ENCODE assay signal across 9 cellular contexts in genomic region chr1:154445040-154445472, GRCh38. TPM values are rescaled to one million over a fixed set of nuclear protein-coding genes. Genes with fewer than 3 reads are reported as not detected.
DNase-seq lines count a peak whose midpoint lies in the region; ATAC-seq, FAIRE-seq and TF ChIP-seq lines count a peak whose summit lies in the region.
"Had no signal": no experiment of that assay in that cellular context is flagged by ENCODE, and none has a peak within 500 bp of the region (broad histone marks: within the 10 kb centered on the region; RNA-seq: fewer than 3 reads in every experiment).

No MANE protein-coding gene starts in this region.

- no peaks in the 10 kb centered on the region for H3K9me3 ChIP-seq in naive thymus-derived CD4-positive, alpha-beta T cell (ENCODE audit: control insufficient read depth in 2 of 3, low read length in 3 of 3)

- peak; percentile 78 for FAIRE-seq in GM12891 (lab: Jason Lieb, UNC)

- peaks cover 11 to 52% of the 10 kb centered on the region in 2 donors for H3K4me1 ChIP-seq in naive thymus-derived CD4-positive, alpha-beta T cell (ENCODE audit: control insufficient read depth in 2 of 2, insufficient read depth in 2 of 2, low read length in 2 of 2)

- H3K36me3 ChIP-seq in naive thymus-derived CD4-positive, alpha-beta T cell (ENCODE audit: control insufficient read depth in 2 of 3, insufficient read depth in 3 of 3, low read length in 3 of 3), result peaks cover 0 to 44% (median 21%) of the 10 kb centered on the region in 3 experiments

- H3K9me3 Mint-ChIP-seq in naive thymus-derived CD4-positive, alpha-beta T cell, result peaks cover 0 to 3% (median 0%) of the 10 kb centered on the region in 11 donors

- H3K27ac Mint-ChIP-seq in naive thymus-derived CD4-positive, alpha-beta T cell, result peak overlapping the region in 7 of 9 donors; percentile 62 to 87 (median 77)

- no peak for ATAC-seq in naive thymus-derived CD4-positive, alpha-beta T cell
- no peak for ATAC-seq in HG02981 (IDR thresholded peaks at IDR 0.05; ENCODE audit: unreplicated experiment)

- peaks cover 32 to 59% (median 52%) of the 10 kb centered on the region in 7 donors for H3K4me1 Mint-ChIP-seq in naive thymus-derived CD4-positive, alpha-beta T cell

- CTCF ChIA-PET in naive thymus-derived CD4-positive, alpha-beta T cell (lab: Charles Lee), result interaction anchor here (1.6 kb wide), 1 partner anchor 34 kb away, joined by 4 read pairs; no protein-coding TSS in a partner anchor

- peak overlapping the region in 5 of 10 donors; percentile 18 to 44 (median 38) for H3K4me3 Mint-ChIP-seq in naive thymus-derived CD4-positive, alpha-beta T cell

- intact Hi-C loops in naive thymus-derived CD4-positive, alpha-beta T cell (cut with micrococcal nuclease), result no loop called here
- intact Hi-C loops in head of caudate nucleus (cut with DNase I), result no loop called here

- no peak for TF ChIP-seq CTCF in HFF-Myc (IDR thresholded peaks at IDR 0.05; ENCODE audit: low read depth, low read length, missing control alignments)

- peak; percentile 39 for DNase-seq in GM12891 (ENCODE audit: insufficient read length, low spot score)
- peak; percentile 49 for DNase-seq in HFF-Myc (ENCODE audit: extremely low read depth, low read depth)
- DNase-seq in activated CD4-positive, alpha-beta T cell treated with anti-CD3 and anti-CD28 coated beads, Interleukin-2, amount 50 U/mL, for 48 hours, result peak; percentile 44 to 60
- DNase-seq in naive thymus-derived CD4-positive, alpha-beta T cell, result peak in 1 of 9 donors; percentile 34
- DNase-seq in head of caudate nucleus, result no peak
- DNase-seq in central memory CD4-positive, alpha-beta T cell, result no peak
- no peak for DNase-seq in DMS114 treated with DMSO at 0.1 percent for 48 hours (lab: John Stamatoyannopoulos, UW; ENCODE audit: unreplicated experiment)

- no peak overlapping the region for H3K4me3 ChIP-seq in HFF-Myc (replicated peaks; ENCODE audit: low read depth, low read length)
- H3K4me3 ChIP-seq in naive thymus-derived CD4-positive, alpha-beta T cell (ENCODE audit: low read length), result no peak overlapping the region

- POLR2A ChIA-PET in naive thymus-derived CD4-positive, alpha-beta T cell (lab: Charles Lee), result interaction anchor here (0.8 to 8.3 kb wide), 9 partner anchors 9 to 90 kb away, joined by 3 to 71 read pairs (median 4); partner anchors contain the start of gene IL6R

- no peak for TF ChIP-seq POLR2A in GM12891 (IDR thresholded peaks at IDR 0.05; ENCODE audit: low read depth, low read length)

- H3K27me3 ChIP-seq in naive thymus-derived CD4-positive, alpha-beta T cell (ENCODE audit: control insufficient read depth in 2 of 2, insufficient read depth in 2 of 2, low read length in 2 of 2), result no peaks in the 10 kb centered on the region

- H3K36me3 Mint-ChIP-seq in naive thymus-derived CD4-positive, alpha-beta T cell, result peaks cover 0 to 42% (median 23%) of the 10 kb centered on the region in 5 donors

- no peaks in the 10 kb centered on the region for H3K27me3 Mint-ChIP-seq in naive thymus-derived CD4-positive, alpha-beta T cell

- peak overlapping the region; percentile 10 for H3K27ac ChIP-seq in naive thymus-derived CD4-positive, alpha-beta T cell (ENCODE audit: low read depth, low read length)
- H3K27ac ChIP-seq: epithelial cell of prostate had no signal

TF ChIP-seq in GM12891, 5 proteins besides CTCF, POLR2A, EP300 and RAD21:
- TF ChIP-seq SPI1 (IDR thresholded peaks at IDR 0.05; ENCODE audit: low read depth, low read length) (no peak), POLR2AphosphoS5 (IDR thresholded peaks at IDR 0.05; ENCODE audit: low read depth, low read length) (no peak), PAX5 (IDR thresholded peaks at IDR 0.05; ENCODE audit: insufficient read depth, low read length, severe bottlenecking) (no peak), POU2F2 (IDR thresholded peaks at IDR 0.05; ENCODE audit: low read depth, low read length) (no peak), TAF1 (IDR thresholded peaks at IDR 0.05; ENCODE audit: low read depth, low read length) (no peak)

RNA-seq across cellular contexts. Expression of gene IL6R, which starts 39.9 kb away (rescaled TPM):
- polyA plus RNA-seq in GM12891 (2012; ENCODE audit: low read depth, missing spikeins), result 4.9 TPM
- 10 to 100 TPM in 4 of 5 experiments, 1 to 10 TPM in 1; 5.2 to 91.6 (median 85.6) TPM for total RNA-seq in naive thymus-derived CD4-positive, alpha-beta T cell
- 10 to 100 TPM; 55.1 to 66.3 TPM for polyA plus RNA-seq in naive thymus-derived CD4-positive, alpha-beta T cell

RNA-seq across cellular contexts. Expression of gene TDRD10, which starts 57.0 kb away (rescaled TPM):
- 0.17 TPM for polyA plus RNA-seq in GM12891 (2012; ENCODE audit: low read depth, missing spikeins)
- total RNA-seq in naive thymus-derived CD4-positive, alpha-beta T cell, result under 1 TPM in 1 of 5 experiments, not detected in 4; 0.29 TPM
- polyA plus RNA-seq in naive thymus-derived CD4-positive, alpha-beta T cell, result not detected

RNA-seq across cellular contexts. Expression of gene SHE, which starts 57.2 kb away (rescaled TPM):
- polyA plus RNA-seq in GM12891 (2012; ENCODE audit: low read depth, missing spikeins), result 0.01 TPM
- total RNA-seq in naive thymus-derived CD4-positive, alpha-beta T cell, result not detected
- polyA plus RNA-seq in naive thymus-derived CD4-positive, alpha-beta T cell, result under 1 TPM in 1 of 2 donors, not detected in 1; 0.04 TPM

Comparison
In these comparisons a context has a peak if more than half of its experiments do, and no peak if none do; other contexts are left out.
1. DNase-seq: peak in GM12891 (single experiment), HFF-Myc (single experiment) and activated CD4-positive, alpha-beta T cell treated with anti-CD3 and anti-CD28 coated beads, Interleukin-2, amount 50 U/mL, for 48 hours (2 of 2); none in head of caudate nucleus (0 of 42), central memory CD4-positive, alpha-beta T cell (single experiment) and DMS114 treated with DMSO at 0.1 percent for 48 hours (single experiment).